ENCODE assay signal across 8 cellular contexts in the genomic region with DNA sequence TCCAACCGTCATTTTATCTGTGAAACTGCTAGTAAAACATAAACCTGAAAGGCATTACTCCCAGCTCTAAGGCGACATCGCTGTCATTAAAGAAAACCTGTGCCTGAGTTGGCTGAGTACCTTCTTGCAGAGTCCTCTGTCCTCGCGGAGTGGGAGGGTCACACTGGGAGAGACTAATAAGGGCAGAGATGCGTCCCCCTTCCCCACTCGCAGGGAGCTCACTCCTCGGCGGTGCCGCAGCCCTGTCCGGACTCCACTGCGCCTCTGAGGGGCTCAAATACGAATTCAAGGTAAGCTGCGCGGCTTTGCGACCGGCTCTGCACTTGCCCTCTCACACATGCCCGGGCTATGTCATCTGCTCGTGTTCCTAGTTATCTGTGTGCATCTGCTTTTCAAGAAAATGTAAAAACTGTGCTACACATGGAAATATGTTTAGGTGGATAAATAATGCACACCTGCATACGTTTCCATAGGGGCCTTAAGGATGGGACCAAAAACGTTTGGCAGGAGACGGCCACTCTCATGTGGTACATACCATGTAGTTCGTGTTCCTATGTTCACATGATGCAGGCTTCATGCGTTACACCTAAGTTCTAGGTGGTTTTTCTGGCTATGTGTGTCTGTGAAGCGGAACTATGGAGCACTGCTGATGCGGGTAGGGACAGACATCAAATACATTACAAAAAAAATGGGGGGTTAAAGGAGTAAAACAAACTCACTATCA. TPM values are rescaled to one million over a fixed set of nuclear protein-coding genes. Genes with fewer than 3 reads are reported as not detected.
DNase-seq lines count a peak whose midpoint lies in the region; TF ChIP-seq lines count a peak whose summit lies in the region.

COL19A1 (plus strand) TSS at position 206 of the 724 bp plus-strand sequence. CDS start 13,012 bp downstream, outside the sequence.

- H3K79me2 ChIP-seq in GM23248 (ENCODE audit: insufficient read depth) (no peaks in the 10 kb centered on the region), MM.1S (ENCODE audit: low read length) (no peaks in the 10 kb centered on the region), neural progenitor cell (ENCODE audit: low read depth) (no peaks in the 10 kb centered on the region)

- DNase-seq in GM13976 (ENCODE audit: low spot score) (peak; percentile 43), GM23248 (peak; percentile 16), MM.1S (peak; percentile 52), fibroblast of pulmonary artery (ENCODE audit: low read depth) (no peak), neural progenitor cell (ENCODE audit: low spot score) (peak; percentile 56), NCI-H1930 (lab: John Stamatoyannopoulos, UW) (no peak), NCI-H1048 (lab: John Stamatoyannopoulos, UW) (no peak)
- DNase-seq in activated CD8-positive, alpha-beta memory T cell treated with anti-CD3 and anti-CD28 coated beads, Interleukin-2, amount 50 U/mL, for 48 hours = peak; percentile 66

- peak within 1 kb of the TSS; percentile 73 for H2AFZ ChIP-seq in GM23248
- peak within 1 kb of the TSS; percentile 99 for H2AFZ ChIP-seq in MM.1S (ENCODE audit: low read length)
- peak within 1 kb of the TSS; percentile 100 for H2AFZ ChIP-seq in neural progenitor cell (replicated peaks)

- H3K4me3 Mint-ChIP-seq in neural progenitor cell = peak within 1 kb of the TSS; percentile 90

- H3F3A ChIP-seq in GM23248 (ENCODE audit: insufficient read depth) (no peaks in the 10 kb centered on the region), MM.1S (ENCODE audit: insufficient read depth, low read length) (no peaks in the 10 kb centered on the region; the same call in 1 of the 2 replicates), neural progenitor cell (ENCODE audit: low read depth) (peaks cover 21% of the 10 kb centered on the region)

- H3K4me3 ChIP-seq in GM23248 = peak within 1 kb of the TSS; percentile 70
- H3K4me3 ChIP-seq in MM.1S (ENCODE audit: low read length) = peak within 1 kb of the TSS; percentile 66
- H3K4me3 ChIP-seq in fibroblast of pulmonary artery (replicated peaks; ENCODE audit: low read depth, low read length) = peak within 1 kb of the TSS; percentile 56
- peak within 1 kb of the TSS; percentile 80 for H3K4me3 ChIP-seq in neural progenitor cell

- no peaks in the 10 kb centered on the region for H3K9me3 Mint-ChIP-seq in neural progenitor cell

- no peaks in the 10 kb centered on the region for H3K36me3 ChIP-seq in GM23248 (ENCODE audit: low read depth)
- no peaks in the 10 kb centered on the region for H3K36me3 ChIP-seq in MM.1S (replicated peaks; ENCODE audit: insufficient read depth, low read length)
- no peaks in the 10 kb centered on the region for H3K36me3 ChIP-seq in neural progenitor cell

- H3K9me3 ChIP-seq in GM23248 (ENCODE audit: low read depth) (no peaks in the 10 kb centered on the region), MM.1S (replicated peaks; ENCODE audit: insufficient read depth, low read length) (no peaks in the 10 kb centered on the region), neural progenitor cell (ENCODE audit: low read depth) (no peaks in the 10 kb centered on the region)

- peaks cover 3% of the 10 kb centered on the region; the same call in 1 of the 2 replicates for H3K4me1 ChIP-seq in GM23248 (ENCODE audit: insufficient read depth)
- H3K4me1 ChIP-seq in MM.1S (ENCODE audit: low read length) = peaks cover 6% of the 10 kb centered on the region
- H3K4me1 ChIP-seq in neural progenitor cell = peaks cover 22% of the 10 kb centered on the region

- H3K27ac ChIP-seq in GM23248 = no peak within 1 kb of the TSS
- peak within 1 kb of the TSS; percentile 11; the same call in 1 of the 2 replicates for H3K27ac ChIP-seq in MM.1S (ENCODE audit: low read length)
- no peak within 1 kb of the TSS for H3K27ac ChIP-seq in neural progenitor cell

- no peak for TF ChIP-seq CTCF in GM13976 (IDR thresholded peaks at IDR 0.05; ENCODE audit: borderline replicate concordance, control extremely low read depth, extremely low read depth, insufficient read depth, missing control alignments)
- no peak for TF ChIP-seq CTCF in MM.1S (IDR thresholded peaks at IDR 0.05; ENCODE audit: low read length)
- TF ChIP-seq CTCF in fibroblast of pulmonary artery (IDR thresholded peaks at IDR 0.05; ENCODE audit: low read length, missing control alignments) = no peak
- no peak for TF ChIP-seq CTCF in neural progenitor cell (IDR thresholded peaks at IDR 0.05)

- H3K4me1 Mint-ChIP-seq in neural progenitor cell = peaks cover 23% of the 10 kb centered on the region

- no peak within 1 kb of the TSS for H3K27ac Mint-ChIP-seq in neural progenitor cell

- no peaks in the 10 kb centered on the region for H3K9me2 ChIP-seq in GM23248 (ENCODE audit: insufficient read depth)
- no peaks in the 10 kb centered on the region for H3K9me2 ChIP-seq in MM.1S (replicated peaks; ENCODE audit: insufficient read depth, low read length)

- 4 to 5% methylated on average over 26 of the region's 26 CpGs for WGBS in GM23248 (ENCODE audit: low coverage in 1 of 2, low lambda C conversion rate in 2 of 2, missing lambda C conversion rate in 2 of 2), 2 experiments

- peak within 1 kb of the TSS; percentile 79 for H3K4me2 ChIP-seq in GM23248 (ENCODE audit: unreplicated experiment)
- peak within 1 kb of the TSS; percentile 75 for H3K4me2 ChIP-seq in MM.1S (ENCODE audit: low read depth, low read length)
- H3K4me2 ChIP-seq in neural progenitor cell = peak within 1 kb of the TSS; percentile 99

- H3K27me3 ChIP-seq in GM23248 (replicated peaks; ENCODE audit: insufficient read depth) (peaks cover 24% of the 10 kb centered on the region), MM.1S (replicated peaks; ENCODE audit: insufficient read depth, low read length) (no peaks in the 10 kb centered on the region), neural progenitor cell (peaks cover 58% of the 10 kb centered on the region)

- in situ Hi-C loops in GM13976 (cut with MboI; ENCODE audit: low sequenced_read_pairs, unreplicated experiment) (no loop called here), GM23248 (cut with MboI) (no loop called here)

- no peaks in the 10 kb centered on the region for H3K36me3 Mint-ChIP-seq in neural progenitor cell

- H3K27me3 Mint-ChIP-seq in neural progenitor cell (ENCODE audit: insufficient read depth, low read depth) = peaks cover 14% of the 10 kb centered on the region

- H3K9ac ChIP-seq in GM23248 (0 out of 2 replicates have a peak within 1 kb of the TSS, but pooled peaks have one; percentile 28), MM.1S (ENCODE audit: low read length) (peak within 1 kb of the TSS; percentile 40; the same call in 1 of the 2 replicates), neural progenitor cell (no peak within 1 kb of the TSS)

- H4K20me1 ChIP-seq in GM23248 (ENCODE audit: insufficient read depth) (no peaks in the 10 kb centered on the region), MM.1S (ENCODE audit: insufficient read depth, low read length) (no peaks in the 10 kb centered on the region), neural progenitor cell (ENCODE audit: low read depth) (peaks cover 3% of the 10 kb centered on the region)

RNA-seq across cellular contexts. Expression of gene COL19A1, which starts in this region (rescaled TPM):
- total RNA-seq in GM23248 (2014; rRNA removed; shearing (Covaris generic)) = not detected in 2 replicates
- not detected in 2 replicates for polyA plus RNA-seq in GM23248 (2016; fragmentation: Nextera tagmentation; extraction: Ambion mirVana)
- 0.03 TPM in 1 of 2 replicates, not detected in the other for total RNA-seq in neural progenitor cell (ENCODE audit: low replicate concordance)

Comparison
In these comparisons a context has a peak if more than half of its experiments do, and no peak if none do; other contexts are left out.
1. Peak in DNase-seq, H3K4me3 ChIP-seq, H3K9ac ChIP-seq and H3K4me2 ChIP-seq in GM23248; RNA of the gene not detected or under 1 TPM.
2. Peak in DNase-seq, H3K4me3 ChIP-seq and H3K4me2 ChIP-seq in neural progenitor cell; RNA of the gene not detected or under 1 TPM.
3. DNase-seq: peak in GM13976 (single experiment), MM.1S (single experiment) and activated CD8-positive, alpha-beta memory T cell treated with anti-CD3 and anti-CD28 coated beads, Interleukin-2, amount 50 U/mL, for 48 hours (single experiment); none in fibroblast of pulmonary artery (single experiment), NCI-H1930 (0 of 2) and NCI-H1048 (single experiment).
4. Peak in every context shown above with its lines, with median percentiles within 50 percentile points of each other: H2AFZ ChIP-seq, H3K4me2 ChIP-seq and H3K4me3 ChIP-seq.